ENCODE assay signal across 14 cellular contexts in the genomic region with DNA sequence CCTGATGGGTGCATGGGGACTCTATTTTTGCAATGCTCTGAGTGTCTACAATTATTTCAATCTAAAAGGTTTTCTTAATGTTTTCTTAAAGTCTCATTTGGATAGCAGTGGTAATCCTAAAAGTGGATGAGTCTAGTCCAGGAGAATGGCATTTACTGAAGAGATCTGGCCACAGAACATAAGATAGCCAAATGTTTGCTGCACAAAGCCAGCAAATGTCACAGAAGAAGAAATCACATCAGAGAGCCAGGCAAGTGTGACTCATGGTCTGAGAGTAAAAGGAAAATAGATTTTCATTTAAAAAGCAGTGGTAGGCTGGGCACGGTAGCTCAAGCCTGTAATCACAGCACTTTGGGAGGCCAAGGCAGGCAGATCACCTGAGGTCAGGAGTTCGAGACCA.
"Had no signal": no experiment of that assay in that cellular context is flagged by ENCODE, and none has a peak within 500 bp of the region (broad histone marks: within the 10 kb centered on the region; RNA-seq: fewer than 3 reads in every experiment).

No MANE protein-coding gene starts in this region.

- H3K9me3 ChIP-seq: ovary, prostate gland had no signal

- H3K4me3 ChIP-seq: left ventricle myocardium inferior, ovary, prostate gland had no signal

- H3K27ac ChIP-seq: epithelial cell of prostate, left ventricle myocardium inferior, ovary, prostate gland, WERI-Rb-1 had no signal

- DNase-seq: activated CD4-positive, alpha-beta T cell treated with anti-CD3 and anti-CD28 coated beads, Interleukin-2, amount 10 ng/mL, durations not matched to agents 7 days and 5 days; activated CD4-positive, CD25-positive, alpha-beta regulatory T cell treated with anti-CD3 and anti-CD28 coated beads, Interleukin-2, amount 50 U/mL, for 72 hours; activated CD8-positive, alpha-beta T cell treated with anti-CD3 and anti-CD28 coated beads, Interleukin-2, amount 10 ng/mL, durations not matched to agents 7 days and 5 days; activated gamma-delta T cell treated with Interleukin-2 at 50 U/mL for 16 hours; aorta; cortex of kidney; hippocampal formation; left ventricle myocardium inferior; ovary; stimulated activated CD4-positive, alpha-beta T cell treated with anti-CD3 and anti-CD28 coated beads, Interleukin-4, amount 100 ng/mL, for 24 hours; stimulated activated naive CD4-positive, alpha-beta T cell treated with Interleukin-2 at 50 U/mL for 16 hours; WERI-Rb-1 had no signal

- H3K27me3 ChIP-seq: ovary had no signal

- H3K4me1 ChIP-seq: left ventricle myocardium inferior, prostate gland had no signal

- H3K36me3 ChIP-seq: left ventricle myocardium inferior, ovary, prostate gland, WERI-Rb-1 had no signal
